In the genomic region with DNA sequence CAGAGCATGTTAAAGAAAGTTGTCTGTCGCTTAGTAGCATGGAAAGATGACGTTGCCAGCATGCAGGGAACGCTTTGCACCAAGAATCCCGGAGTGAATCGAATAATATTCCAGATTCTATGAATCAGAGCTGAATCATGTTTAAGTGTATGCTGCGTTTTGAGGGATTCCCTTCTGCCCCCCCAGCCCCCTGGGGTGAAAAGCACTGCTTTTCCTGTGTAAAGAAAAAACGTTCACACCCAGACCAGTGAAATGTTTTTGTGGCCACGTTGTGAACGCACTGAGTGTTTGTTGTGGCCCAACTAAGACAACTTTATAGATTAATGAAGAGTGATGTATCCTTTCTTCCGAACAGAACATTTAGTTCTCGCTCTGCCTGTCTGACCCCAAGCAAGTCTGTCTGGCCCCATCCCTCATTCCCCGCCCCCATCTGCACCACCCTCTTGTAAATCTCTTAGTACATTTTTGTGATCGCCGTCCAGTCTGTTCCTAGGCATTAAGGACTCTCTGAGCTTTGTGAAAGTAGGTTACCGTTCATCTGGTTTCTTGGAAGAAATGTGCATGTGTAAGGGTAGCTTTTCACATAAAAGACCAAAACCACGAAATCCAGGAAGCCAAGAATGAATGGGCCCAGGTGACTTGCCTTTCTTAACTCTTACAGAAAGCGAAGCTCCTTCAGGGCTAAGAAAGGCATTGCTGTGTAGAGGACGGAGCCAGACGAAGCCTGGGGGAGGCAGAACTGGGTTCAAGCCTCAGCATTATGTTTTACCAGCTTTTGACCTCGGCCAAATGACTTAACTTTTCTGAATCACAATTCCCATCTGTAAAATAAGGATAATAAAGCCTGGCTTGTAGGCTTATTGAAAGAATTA, we compare ENCODE assay signal across 8 cellular contexts.
DNase-seq lines count a peak whose midpoint lies in the region; ATAC-seq and TF ChIP-seq lines count a peak whose summit lies in the region.
"Had no signal": no experiment of that assay in that cellular context is flagged by ENCODE, and none has a peak within 500 bp of the region (broad histone marks: within the 10 kb centered on the region; RNA-seq: fewer than 3 reads in every experiment).

No MANE protein-coding gene starts in this region.

- no peaks in the 10 kb centered on the region for H3K27me3 ChIP-seq in WERI-Rb-1 (ENCODE audit: insufficient read depth, low read depth, severe bottlenecking)

- ATAC-seq in GM18868 (IDR thresholded peaks at IDR 0.05; ENCODE audit: unreplicated experiment), result no peak
- no peak for ATAC-seq in GM19452 (IDR thresholded peaks at IDR 0.05; ENCODE audit: unreplicated experiment)
- no peak for ATAC-seq in HG03025 (IDR thresholded peaks at IDR 0.05; ENCODE audit: low FRiP score, unreplicated experiment)

- TF ChIP-seq CTCF in WERI-Rb-1 (IDR thresholded peaks at IDR 0.05; ENCODE audit: low read depth, low read length) (no peak), fibroblast of pulmonary artery (IDR thresholded peaks at IDR 0.05; ENCODE audit: low read length, missing control alignments) (no peak)

- 0 out of 2 replicates have a peak, but pooled peaks cover 7% of the 10 kb centered on the region for H3K36me3 ChIP-seq in WERI-Rb-1
- H3K36me3 ChIP-seq: spleen had no signal

- H3K4me3 ChIP-seq in WERI-Rb-1 (ENCODE audit: low read depth, low read length) (no peak overlapping the region), fibroblast of pulmonary artery (replicated peaks; ENCODE audit: low read depth, low read length) (no peak overlapping the region)
- H3K4me3 ChIP-seq: spleen had no signal

- no peaks in the 10 kb centered on the region for H3K9me3 ChIP-seq in WERI-Rb-1 (ENCODE audit: severe bottlenecking)
- H3K9me3 ChIP-seq: spleen had no signal

- DNase-seq in HCEC 1CT (peak; percentile 85), WERI-Rb-1 (peak; percentile 68), fibroblast of pulmonary artery (ENCODE audit: low read depth) (peak; percentile 62)
- DNase-seq in stimulated activated CD8-positive, alpha-beta memory T cell treated with anti-CD3 and anti-CD28 coated beads, Interleukin-12 subunit alpha, Interleukin-12 subunit beta, amount 100 ng/mL, for 4 hours (ENCODE audit: low read depth), result peak; percentile 4
- DNase-seq: spleen had no signal

- H3K27ac ChIP-seq in WERI-Rb-1, result peak overlapping the region; percentile 60

Comparison
In these comparisons a context has a peak if more than half of its experiments do, and no peak if none do; other contexts are left out.
1. DNase-seq: peak in every context shown above with its lines; median percentile 85 in HCEC 1CT; 68 in WERI-Rb-1; 62 in fibroblast of pulmonary artery; 4 in stimulated activated CD8-positive, alpha-beta memory T cell treated with anti-CD3 and anti-CD28 coated beads, Interleukin-12 subunit alpha, Interleukin-12 subunit beta, amount 100 ng/mL, for 4 hours.